Comparison of ENCODE assay signal across 32 cellular contexts in genomic region chr3:38689774-38690173, GRCh38. TPM values are rescaled to one million over a fixed set of nuclear protein-coding genes. Genes with fewer than 3 reads are reported as not detected.
"Had no signal": no experiment of that assay in that cellular context is flagged by ENCODE, and none has a peak within 500 bp of the region (broad histone marks: within the 10 kb centered on the region; RNA-seq: fewer than 3 reads in every experiment).

No MANE protein-coding gene starts in this region.

- H3K36me3 Mint-ChIP-seq: activated CD4-positive, alpha-beta memory T cell treated with anti-CD3 and anti-CD28 coated beads for 36 hours; activated naive CD4-positive, alpha-beta T cell treated with anti-CD3 and anti-CD28 coated beads, Interleukin-2, amount 10 ng/mL, durations not matched to agents 7 days and 5 days; activated naive CD8-positive, alpha-beta T cell treated with anti-CD3 and anti-CD28 coated beads, Interleukin-2, amount 10 ng/mL, durations not matched to agents 7 days and 5 days; brain; mesothelial cell of epicardium; naive B cell; stimulated activated naive B cell treated with anti-CD40 and anti-IgM and Interleukin-4, amounts not matched to agents 10 μg/mL and 1 μg/mL and 100 μg/mL, for 72 hours had no signal

- H3K9me3 Mint-ChIP-seq: activated CD4-positive, alpha-beta memory T cell treated with anti-CD3 and anti-CD28 coated beads for 36 hours; activated CD4-positive, alpha-beta T cell treated with anti-CD3 and anti-CD28 coated beads, Interleukin-2, amount 10 ng/mL, durations not matched to agents 24 days and 14 days; activated naive CD4-positive, alpha-beta T cell treated with anti-CD3 and anti-CD28 coated beads, Interleukin-2, amount 10 ng/mL, durations not matched to agents 7 days and 5 days; activated naive CD8-positive, alpha-beta T cell treated with anti-CD3 and anti-CD28 coated beads, Interleukin-2, amount 10 ng/mL, durations not matched to agents 7 days and 5 days; brain; endodermal cell; mesothelial cell of epicardium had no signal

- H3K27me3 ChIP-seq: ascending aorta, esophagus muscularis mucosa, neutrophil, right lobe of liver, stomach, thyroid gland, upper lobe of left lung, vagina had no signal

- H3K4me3 ChIP-seq: ascending aorta, esophagus muscularis mucosa, right lobe of liver, skin epidermis, stomach, thyroid gland, upper lobe of left lung, vagina had no signal

- H3K27ac ChIP-seq: ascending aorta, esophagus muscularis mucosa, neutrophil, right lobe of liver, skin epidermis, stomach, thyroid gland, upper lobe of left lung, vagina, WERI-Rb-1 had no signal

- DNase-seq: activated CD4-positive, alpha-beta memory T cell treated with anti-CD3 and anti-CD28 coated beads for 36 hours; activated CD4-positive, alpha-beta T cell treated with anti-CD3 and anti-CD28 coated beads, Interleukin-2, amount 10 ng/mL, durations not matched to agents 24 days and 14 days; activated CD4-positive, CD25-positive, alpha-beta regulatory T cell treated with anti-CD3 and anti-CD28 coated beads, Interleukin-2, amount 50 U/mL, for 72 hours; activated CD8-positive, alpha-beta memory T cell treated with anti-CD3 and anti-CD28 coated beads, Interleukin-2, amount 50 U/mL, for 4 hours; activated gamma-delta T cell; activated naive CD4-positive, alpha-beta T cell treated with anti-CD3 and anti-CD28 coated beads, Interleukin-2, amount 10 ng/mL, durations not matched to agents 7 days and 5 days; activated naive CD8-positive, alpha-beta T cell treated with anti-CD3 and anti-CD28 coated beads, Interleukin-2, amount 10 ng/mL, durations not matched to agents 7 days and 5 days; activated T-cell treated with anti-CD3 and anti-CD28 coated beads, Interleukin-2, amount 50 U/mL, for 1 hour; caudate nucleus; cortex of kidney; endodermal cell; naive B cell; nephron progenitor cell; right lobe of liver; stimulated activated CD4-positive, alpha-beta T cell treated with anti-CD3 and anti-CD28 coated beads, Interleukin-1b, Interleukin-23, amount 100 ng/mL, for 48 hours; stimulated activated naive B cell treated with anti-CD40 and anti-IgM and Interleukin-4, amounts not matched to agents 10 μg/mL and 1 μg/mL and 100 μg/mL, for 72 hours; stomach; T-helper 17 cell; T1000; thyroid gland; upper lobe of left lung; WERI-Rb-1 had no signal

- H3K4me1 ChIP-seq: ascending aorta, esophagus muscularis mucosa, right lobe of liver, stomach, thyroid gland, upper lobe of left lung, vagina had no signal

- H3K36me3 ChIP-seq: ascending aorta, esophagus muscularis mucosa, neutrophil, right lobe of liver, stomach, thyroid gland, upper lobe of left lung, vagina, WERI-Rb-1 had no signal

- H3K4me1 Mint-ChIP-seq: activated CD4-positive, alpha-beta T cell treated with anti-CD3 and anti-CD28 coated beads, Interleukin-2, amount 10 ng/mL, durations not matched to agents 24 days and 14 days; activated naive CD4-positive, alpha-beta T cell treated with anti-CD3 and anti-CD28 coated beads, Interleukin-2, amount 10 ng/mL, durations not matched to agents 7 days and 5 days; activated naive CD8-positive, alpha-beta T cell treated with anti-CD3 and anti-CD28 coated beads, Interleukin-2, amount 10 ng/mL, durations not matched to agents 7 days and 5 days; brain; mesothelial cell of epicardium; naive B cell; nephron progenitor cell; stimulated activated naive B cell treated with anti-CD40 and anti-IgM and Interleukin-4, amounts not matched to agents 10 μg/mL and 1 μg/mL and 100 μg/mL, for 72 hours; T-helper 17 cell had no signal

- ATAC-seq: right lobe of liver; stimulated activated naive B cell treated with anti-CD40 and anti-IgM and Interleukin-4, amounts not matched to agents 10 μg/mL and 1 μg/mL and 100 μg/mL, for 72 hours; T-helper 17 cell had no signal

- FAIRE-seq: frontal cortex, islet of Langerhans had no signal

- H3K9me3 ChIP-seq: ascending aorta, esophagus muscularis mucosa, neutrophil, right lobe of liver, stomach, thyroid gland, upper lobe of left lung, vagina had no signal

- H3K4me3 Mint-ChIP-seq: activated CD4-positive, alpha-beta memory T cell treated with anti-CD3 and anti-CD28 coated beads for 36 hours; activated CD4-positive, alpha-beta T cell treated with anti-CD3 and anti-CD28 coated beads, Interleukin-2, amount 10 ng/mL, durations not matched to agents 24 days and 14 days; activated naive CD4-positive, alpha-beta T cell treated with anti-CD3 and anti-CD28 coated beads, Interleukin-2, amount 10 ng/mL, durations not matched to agents 7 days and 5 days; activated naive CD8-positive, alpha-beta T cell treated with anti-CD3 and anti-CD28 coated beads, Interleukin-2, amount 10 ng/mL, durations not matched to agents 7 days and 5 days; brain; endodermal cell; mesothelial cell of epicardium; naive B cell; nephron progenitor cell; stimulated activated naive B cell treated with anti-CD40 and anti-IgM and Interleukin-4, amounts not matched to agents 10 μg/mL and 1 μg/mL and 100 μg/mL, for 72 hours; T-helper 17 cell had no signal

- H3K27me3 Mint-ChIP-seq: activated CD4-positive, alpha-beta memory T cell treated with anti-CD3 and anti-CD28 coated beads for 36 hours; activated CD4-positive, alpha-beta T cell treated with anti-CD3 and anti-CD28 coated beads, Interleukin-2, amount 10 ng/mL, durations not matched to agents 24 days and 14 days; stimulated activated naive B cell treated with anti-CD40 and anti-IgM and Interleukin-4, amounts not matched to agents 10 μg/mL and 1 μg/mL and 100 μg/mL, for 72 hours had no signal

- H3K27ac Mint-ChIP-seq: activated CD4-positive, alpha-beta memory T cell treated with anti-CD3 and anti-CD28 coated beads for 36 hours; activated CD4-positive, alpha-beta T cell treated with anti-CD3 and anti-CD28 coated beads, Interleukin-2, amount 10 ng/mL, durations not matched to agents 24 days and 14 days; activated naive CD4-positive, alpha-beta T cell treated with anti-CD3 and anti-CD28 coated beads, Interleukin-2, amount 10 ng/mL, durations not matched to agents 7 days and 5 days; activated naive CD8-positive, alpha-beta T cell treated with anti-CD3 and anti-CD28 coated beads, Interleukin-2, amount 10 ng/mL, durations not matched to agents 7 days and 5 days; brain; endodermal cell; mesothelial cell of epicardium; naive B cell; nephron progenitor cell; stimulated activated naive B cell treated with anti-CD40 and anti-IgM and Interleukin-4, amounts not matched to agents 10 μg/mL and 1 μg/mL and 100 μg/mL, for 72 hours; T-helper 17 cell had no signal

RNA-seq across cellular contexts. Expression of gene SCN5A, which starts 40.3 kb away (rescaled TPM):
- total RNA-seq: activated CD4-positive, alpha-beta T cell treated with anti-CD3 and anti-CD28 coated beads, Interleukin-2, amount 10 ng/mL, durations not matched to agents 24 days and 14 days; osteocyte had no signal
